In the genomic region with DNA sequence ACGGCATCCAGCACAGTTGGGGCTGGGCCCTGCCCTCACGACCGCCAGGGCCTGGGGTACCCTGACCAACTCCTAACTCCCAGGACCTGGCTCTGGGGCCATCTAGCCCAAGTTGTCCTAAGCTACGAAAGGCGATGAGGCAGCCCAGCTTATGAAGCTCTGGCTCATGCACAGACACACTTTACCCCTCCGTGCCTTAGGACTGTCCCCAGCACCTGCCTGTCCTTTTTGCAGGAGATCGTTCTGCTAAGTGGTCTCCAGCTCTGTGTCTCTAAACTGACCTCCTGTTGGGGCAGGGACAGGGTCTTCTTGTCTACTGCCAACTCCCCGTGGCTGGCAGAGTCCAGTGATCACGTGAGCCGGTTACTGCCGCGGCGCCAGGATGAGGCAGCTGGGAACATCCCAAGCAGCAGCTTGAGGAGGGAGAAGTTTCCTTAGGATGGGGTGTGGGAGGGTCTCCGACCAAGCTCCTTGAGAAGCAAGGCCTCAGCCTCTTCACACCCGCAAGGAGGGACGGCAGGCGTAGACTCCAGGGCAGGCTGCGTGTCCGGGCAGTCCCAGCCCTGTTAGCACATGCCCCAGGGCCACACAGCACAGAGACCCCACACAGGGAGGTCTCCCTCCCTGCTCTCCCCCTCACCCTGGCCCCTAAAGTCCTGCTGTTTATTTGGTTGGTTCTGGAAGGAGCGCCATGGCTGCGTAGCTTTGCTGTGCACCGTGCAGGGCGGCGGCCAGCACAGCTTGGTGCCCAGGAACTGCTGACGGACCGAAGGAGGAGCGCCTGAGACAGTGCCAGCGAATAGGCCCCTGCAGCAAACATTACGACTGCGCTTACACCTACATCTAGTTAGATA, we compare ENCODE assay signal across 1 cellular context.
TF ChIP-seq lines count a peak whose summit lies in the region.

No MANE protein-coding gene starts in this region.

TF ChIP-seq in SK-N-SH treated with all-trans-retinoic acid at 6 μM for 48 hours, 23 proteins besides CTCF, POLR2A, EP300 and RAD21 (continued from another document):
- TF ChIP-seq, protein P1, sequence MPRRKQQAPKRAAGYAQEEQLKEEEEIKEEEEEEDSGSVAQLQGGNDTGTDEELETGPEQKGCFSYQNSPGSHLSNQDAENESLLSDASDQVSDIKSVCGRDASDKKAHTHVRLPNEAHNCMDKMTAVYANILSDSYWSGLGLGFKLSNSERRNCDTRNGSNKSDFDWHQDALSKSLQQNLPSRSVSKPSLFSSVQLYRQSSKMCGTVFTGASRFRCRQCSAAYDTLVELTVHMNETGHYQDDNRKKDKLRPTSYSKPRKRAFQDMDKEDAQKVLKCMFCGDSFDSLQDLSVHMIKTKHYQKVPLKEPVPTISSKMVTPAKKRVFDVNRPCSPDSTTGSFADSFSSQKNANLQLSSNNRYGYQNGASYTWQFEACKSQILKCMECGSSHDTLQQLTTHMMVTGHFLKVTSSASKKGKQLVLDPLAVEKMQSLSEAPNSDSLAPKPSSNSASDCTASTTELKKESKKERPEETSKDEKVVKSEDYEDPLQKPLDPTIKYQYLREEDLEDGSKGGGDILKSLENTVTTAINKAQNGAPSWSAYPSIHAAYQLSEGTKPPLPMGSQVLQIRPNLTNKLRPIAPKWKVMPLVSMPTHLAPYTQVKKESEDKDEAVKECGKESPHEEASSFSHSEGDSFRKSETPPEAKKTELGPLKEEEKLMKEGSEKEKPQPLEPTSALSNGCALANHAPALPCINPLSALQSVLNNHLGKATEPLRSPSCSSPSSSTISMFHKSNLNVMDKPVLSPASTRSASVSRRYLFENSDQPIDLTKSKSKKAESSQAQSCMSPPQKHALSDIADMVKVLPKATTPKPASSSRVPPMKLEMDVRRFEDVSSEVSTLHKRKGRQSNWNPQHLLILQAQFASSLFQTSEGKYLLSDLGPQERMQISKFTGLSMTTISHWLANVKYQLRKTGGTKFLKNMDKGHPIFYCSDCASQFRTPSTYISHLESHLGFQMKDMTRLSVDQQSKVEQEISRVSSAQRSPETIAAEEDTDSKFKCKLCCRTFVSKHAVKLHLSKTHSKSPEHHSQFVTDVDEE (CRISPR knock-in tag; IDR thresholded peaks at IDR 0.05): no peak
- TF ChIP-seq GLIS3 (CRISPR knock-in tag; IDR thresholded peaks at IDR 0.05): no peak
